Comparison of ENCODE assay signal across 11 cellular contexts in the genomic region with DNA sequence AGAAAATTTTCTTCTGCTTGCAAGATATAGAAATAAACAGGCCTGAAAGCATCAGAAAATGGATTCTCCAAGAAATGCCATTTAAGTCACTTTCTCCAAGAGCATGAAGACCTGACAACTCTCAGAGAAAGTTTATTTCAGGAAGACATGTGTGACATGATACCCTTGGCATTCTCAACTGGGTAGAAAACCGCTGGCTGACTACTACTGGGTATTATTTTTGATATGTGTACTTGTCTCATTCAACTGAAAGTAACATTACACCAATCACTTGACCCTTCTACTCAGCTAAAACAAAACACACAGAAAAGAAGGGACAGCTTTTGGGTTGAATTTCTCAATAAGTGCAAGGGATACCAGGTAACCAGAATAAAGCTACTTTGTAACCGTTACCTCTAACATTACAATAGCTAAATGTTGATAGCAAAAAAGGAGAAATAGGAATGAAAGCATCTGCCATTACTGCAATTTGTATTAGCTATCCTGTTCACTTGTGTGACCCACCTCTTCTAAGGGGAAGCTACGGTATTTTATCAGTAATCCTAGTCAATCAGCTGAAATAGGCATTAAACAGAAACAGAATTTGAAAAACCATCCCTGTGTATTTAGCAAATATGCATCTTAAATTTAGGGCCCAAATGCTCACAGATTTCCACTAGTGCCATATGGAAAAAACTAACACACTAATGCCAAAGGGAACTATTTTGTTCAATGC. TPM values are rescaled to one million over a fixed set of nuclear protein-coding genes. Genes with fewer than 3 reads are reported as not detected.
DNase-seq lines count a peak whose midpoint lies in the region; ATAC-seq and TF ChIP-seq lines count a peak whose summit lies in the region.
"Had no signal": no experiment of that assay in that cellular context is flagged by ENCODE, and none has a peak within 500 bp of the region (broad histone marks: within the 10 kb centered on the region; RNA-seq: fewer than 3 reads in every experiment).

No MANE protein-coding gene starts in this region.

- H3K27me3 ChIP-seq in CD4-positive, CD25-positive, alpha-beta regulatory T cell (ENCODE audit: control insufficient read depth, insufficient read depth, low read length) = no peaks in the 10 kb centered on the region
- H3K27me3 ChIP-seq in Peyer's patch = no peaks in the 10 kb centered on the region

- H3K9me3 Mint-ChIP-seq in CD4-positive, CD25-positive, alpha-beta regulatory T cell = no peaks in the 10 kb centered on the region
- H3K9me3 Mint-ChIP-seq in IgD-negative memory B cell (no peaks in the 10 kb centered on the region), brain (no peaks in the 10 kb centered on the region)

- peak overlapping the region in 2 of 3 donors; percentile 16 to 22 for H3K27ac Mint-ChIP-seq in CD4-positive, CD25-positive, alpha-beta regulatory T cell
- H3K27ac Mint-ChIP-seq in IgD-negative memory B cell (peak overlapping the region; percentile 45 to 95 (median 87)), brain (peak overlapping the region in 1 of 5 experiments; percentile 26)

- peaks cover 44% of the 10 kb centered on the region for H3K36me3 ChIP-seq in CD4-positive, CD25-positive, alpha-beta regulatory T cell (ENCODE audit: control insufficient read depth, insufficient read depth, low read length)
- peaks cover 0 to 12% (median 0%) of the 10 kb centered on the region in 3 donors for H3K36me3 ChIP-seq in Peyer's patch

- peaks cover 50 to 98% (median 93%) of the 10 kb centered on the region in 4 donors for H3K4me1 Mint-ChIP-seq in CD4-positive, CD25-positive, alpha-beta regulatory T cell
- peaks cover 78 to 95% (median 93%) of the 10 kb centered on the region in 3 donors for H3K4me1 Mint-ChIP-seq in IgD-negative memory B cell
- H3K4me1 Mint-ChIP-seq in brain = peaks cover 94% of the 10 kb centered on the region

- peak overlapping the region; percentile 97 for H3K4me3 ChIP-seq in CD4-positive, CD25-positive, alpha-beta regulatory T cell (ENCODE audit: low read depth, low read length)
- no peak overlapping the region for H3K4me3 ChIP-seq in Peyer's patch

- H3K27me3 Mint-ChIP-seq in CD4-positive, CD25-positive, alpha-beta regulatory T cell = no peaks in the 10 kb centered on the region
- H3K27me3 Mint-ChIP-seq in IgD-negative memory B cell (no peaks in the 10 kb centered on the region), brain (peaks cover 1% of the 10 kb centered on the region)

- no peak overlapping the region for H3K27ac ChIP-seq in CD4-positive, CD25-positive, alpha-beta regulatory T cell (ENCODE audit: insufficient read depth, low read length, poor library complexity, severe bottlenecking)
- no peak overlapping the region for H3K27ac ChIP-seq in Peyer's patch
- H3K27ac ChIP-seq: RWPE1 had no signal

- ATAC-seq in CD4-positive, CD25-positive, alpha-beta regulatory T cell (ENCODE audit: low read depth in 2 of 2) = no peak
- no peak for ATAC-seq in HG02798 (IDR thresholded peaks at IDR 0.05; ENCODE audit: poor library complexity, unreplicated experiment)

- no peak for DNase-seq in CD4-positive, CD25-positive, alpha-beta regulatory T cell
- peak; percentile 78 for DNase-seq in myocyte (ENCODE audit: low read depth)
- DNase-seq in Peyer's patch = no peak
- no peak for DNase-seq in ureter (ENCODE audit: low spot score)
- DNase-seq in amniotic stem cell (lab: John Stamatoyannopoulos, UW) = no peak
- DNase-seq: GDM1; stimulated activated CD4-positive, alpha-beta T cell treated with anti-CD3 and anti-CD28 coated beads, Interleukin-1b, Interleukin-23, amount 100 ng/mL, for 48 hours had no signal

- no peaks in the 10 kb centered on the region for H3K9me3 ChIP-seq in CD4-positive, CD25-positive, alpha-beta regulatory T cell (ENCODE audit: control insufficient read depth in 2 of 2, low read length in 2 of 2)
- no peaks in the 10 kb centered on the region for H3K9me3 ChIP-seq in Peyer's patch

- peaks cover 98% of the 10 kb centered on the region for H3K4me1 ChIP-seq in CD4-positive, CD25-positive, alpha-beta regulatory T cell (ENCODE audit: control insufficient read depth, insufficient read depth, low read length, poor library complexity, severe bottlenecking)
- peaks cover 16 to 95% (median 47%) of the 10 kb centered on the region in 4 donors for H3K4me1 ChIP-seq in Peyer's patch

- peaks cover 43% of the 10 kb centered on the region for H3K36me3 Mint-ChIP-seq in CD4-positive, CD25-positive, alpha-beta regulatory T cell
- H3K36me3 Mint-ChIP-seq in IgD-negative memory B cell (peaks cover 4% of the 10 kb centered on the region), brain (peaks cover 61% of the 10 kb centered on the region)

- TF ChIP-seq CTCF in brain (conservative IDR thresholded peaks at IDR 0.05) = no peak
- TF ChIP-seq CTCF in Peyer's patch (IDR thresholded peaks at IDR 0.05) = no peak

- peak overlapping the region; percentile 81 to 100 (median 94) for H3K4me3 Mint-ChIP-seq in CD4-positive, CD25-positive, alpha-beta regulatory T cell
- H3K4me3 Mint-ChIP-seq in IgD-negative memory B cell (peak overlapping the region; percentile 35 to 93 (median 80)), brain (peak overlapping the region; percentile 67 to 100 (median 99))

- no peak for TF ChIP-seq POLR2A in Peyer's patch (IDR thresholded peaks at IDR 0.05)

RNA-seq across cellular contexts. Expression of gene TRA2B, which starts 7.3 kb away (rescaled TPM):
- 631 TPM for total RNA-seq in CD4-positive, CD25-positive, alpha-beta regulatory T cell
- 100 to 1,000 TPM; 187 to 233 (median 205) TPM for polyA plus RNA-seq in CD4-positive, CD25-positive, alpha-beta regulatory T cell
- polyA plus RNA-seq in IgD-negative memory B cell (358 TPM), brain (ENCODE audit: insufficient read depth, low read depth, low replicate concordance) (96.7 TPM)
- total RNA-seq in myocyte (103 and 114 TPM in 2 replicates), Peyer's patch (100 to 1,000 TPM; 117 to 217 (median 144) TPM), ureter (120 TPM)
- polyA plus RNA-seq in myocyte (2012) = 82.1 TPM
